Comparison of ENCODE assay signal across 20 cellular contexts in the genomic region with DNA sequence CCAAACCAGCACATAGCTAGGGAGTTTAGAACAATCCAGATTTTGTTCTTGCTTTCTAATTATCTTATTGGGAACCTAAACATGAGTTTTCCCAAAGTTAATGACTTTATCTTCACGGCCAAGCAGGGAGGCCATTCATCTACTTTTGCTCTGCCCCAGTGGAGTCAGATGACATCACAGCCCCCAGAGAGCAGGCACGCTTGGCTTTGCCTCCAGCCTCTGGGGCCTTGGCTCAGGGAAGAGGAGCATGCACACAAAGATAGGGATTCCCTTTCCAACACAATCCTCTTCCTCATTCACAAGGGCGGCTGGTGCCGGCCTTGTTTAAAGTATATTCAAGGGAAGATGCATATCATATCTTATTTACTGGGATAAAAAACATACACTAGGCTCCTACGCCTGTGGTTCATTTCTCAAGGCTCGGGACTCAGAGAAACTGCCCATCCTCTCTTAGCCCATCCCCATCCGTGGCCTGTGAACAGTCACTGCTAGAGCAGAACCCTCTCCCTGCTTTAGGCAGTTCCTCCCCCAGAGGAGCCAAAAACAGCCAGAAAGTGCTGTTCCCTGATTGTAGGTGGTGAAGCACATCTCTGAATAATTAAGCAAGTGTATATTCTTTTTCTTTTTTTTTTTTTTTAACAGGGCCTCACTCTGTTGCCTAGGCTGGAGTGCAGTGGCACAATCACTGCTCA. TPM values are rescaled to one million over a fixed set of nuclear protein-coding genes. Genes with fewer than 3 reads are reported as not detected.
DNase-seq lines count a peak whose midpoint lies in the region; ATAC-seq and TF ChIP-seq lines count a peak whose summit lies in the region.
"Had no signal": no experiment of that assay in that cellular context is flagged by ENCODE, and none has a peak within 500 bp of the region (broad histone marks: within the 10 kb centered on the region; RNA-seq: fewer than 3 reads in every experiment).

No MANE protein-coding gene starts in this region.

- no CpG with 5 or more reads among the region's 7 CpGs for WGBS in trophoblast cell (ENCODE audit: extremely low coverage, insufficient coverage, insufficient read length)

- CTCF ChIA-PET in Calu3 (lab: Charles Lee): interaction anchor here (0.6 kb wide), 1 partner anchor 10 kb away, joined by 3 read pairs; no protein-coding TSS in a partner anchor

- H2AK5ac ChIP-seq in trophoblast cell (ENCODE audit: low read length): no peak overlapping the region

- H2BK5ac ChIP-seq in trophoblast cell (ENCODE audit: low read depth, low read length, poor library complexity): no peak overlapping the region

- H3K27ac ChIP-seq in MM.1S (ENCODE audit: low read length) (peak overlapping the region; percentile 6; the same call in 1 of the 2 replicates), colonic mucosa (peak overlapping the region; percentile 31), left lung (no peak overlapping the region), trophoblast cell (ENCODE audit: low read depth, low read length) (no peak overlapping the region)
- H3K27ac ChIP-seq: C4-2B had no signal

- H3K27ac Mint-ChIP-seq in Calu3 (ENCODE audit: unreplicated experiment) (peak overlapping the region; percentile 56), nephron progenitor cell (peak overlapping the region; percentile 97)

- no peak overlapping the region for H4K8ac ChIP-seq in trophoblast cell (ENCODE audit: low read depth, low read length)

- H3K18ac ChIP-seq in trophoblast cell (ENCODE audit: low read length): no peak overlapping the region

- H4K91ac ChIP-seq in trophoblast cell (ENCODE audit: low read depth, low read length): no peak overlapping the region

- no peaks in the 10 kb centered on the region for H3K36me3 ChIP-seq in MM.1S (replicated peaks; ENCODE audit: insufficient read depth, low read length)
- H3K36me3 ChIP-seq in colonic mucosa: no peaks in the 10 kb centered on the region
- no peaks in the 10 kb centered on the region for H3K36me3 ChIP-seq in left lung
- no peaks in the 10 kb centered on the region for H3K36me3 ChIP-seq in trophoblast cell (ENCODE audit: control insufficient read depth in 1 of 2, insufficient read depth in 2 of 2, low read length in 2 of 2)
- H3K36me3 ChIP-seq: MG63 had no signal

- H3K4me3 ChIP-seq in MM.1S (ENCODE audit: low read length) (peak overlapping the region; percentile 8; the same call in 1 of the 2 replicates), colonic mucosa (no peak overlapping the region), left lung (no peak overlapping the region), trophoblast cell (ENCODE audit: low read depth, low read length) (no peak overlapping the region)
- H3K4me3 ChIP-seq: MG63 had no signal

- H2AFZ ChIP-seq in MM.1S (ENCODE audit: low read length) (0 out of 2 replicates have a peak overlapping the region, but pooled peaks have one; percentile 9), trophoblast cell (ENCODE audit: insufficient read depth, low read length, poor library complexity) (no peak overlapping the region)

- TF ChIP-seq CTCF in Calu3 (IDR thresholded peaks at IDR 0.05; ENCODE audit: unreplicated experiment) (no peak), MM.1S (IDR thresholded peaks at IDR 0.05; ENCODE audit: low read length) (no peak), colonic mucosa (IDR thresholded peaks at IDR 0.05) (no peak), nephron progenitor cell (IDR thresholded peaks at IDR 0.05) (no peak), left lung (IDR thresholded peaks at IDR 0.05) (no peak)

- H3K4me1 ChIP-seq in MM.1S (ENCODE audit: low read length) (peaks cover 14% of the 10 kb centered on the region), colonic mucosa (no peaks in the 10 kb centered on the region), left lung (peaks cover 0 to 3% of the 10 kb centered on the region in 2 donors), trophoblast cell (ENCODE audit: control insufficient read depth in 1 of 2, insufficient read depth in 2 of 2, low read length in 2 of 2) (no peaks in the 10 kb centered on the region)

- no peaks in the 10 kb centered on the region for H3K27me3 Mint-ChIP-seq in Calu3 (ENCODE audit: unreplicated experiment)
- no peaks in the 10 kb centered on the region for H3K27me3 Mint-ChIP-seq in nephron progenitor cell (ENCODE audit: low read depth, poor library complexity)

- peak overlapping the region; percentile 9 for H3K4me3 Mint-ChIP-seq in Calu3 (ENCODE audit: low read depth, unreplicated experiment)
- no peak overlapping the region for H3K4me3 Mint-ChIP-seq in nephron progenitor cell

- H3K36me3 Mint-ChIP-seq in Calu3 (ENCODE audit: insufficient read depth, unreplicated experiment): peaks cover 10% of the 10 kb centered on the region
- H3K36me3 Mint-ChIP-seq in nephron progenitor cell (ENCODE audit: low read depth): peaks cover 23% of the 10 kb centered on the region

- H3K9me3 ChIP-seq in MM.1S (replicated peaks; ENCODE audit: insufficient read depth, low read length) (no peaks in the 10 kb centered on the region), colonic mucosa (no peaks in the 10 kb centered on the region), left lung (peaks cover 0 to 6% of the 10 kb centered on the region in 2 donors), trophoblast cell (ENCODE audit: insufficient read depth, low read depth, low read length) (no peaks in the 10 kb centered on the region)
- H3K9me3 ChIP-seq: SK-N-SH had no signal

- no peak overlapping the region for H4K12ac ChIP-seq in trophoblast cell (ENCODE audit: low read depth, low read length)

- BruUV-seq in Calu3 (replicated peaks; lab: Mats Ljungman, UMichigan): no TSS peak

- peaks cover 88% of the 10 kb centered on the region for H3K4me1 Mint-ChIP-seq in Calu3 (ENCODE audit: low read depth, unreplicated experiment)
- peaks cover 82% of the 10 kb centered on the region for H3K4me1 Mint-ChIP-seq in nephron progenitor cell

- H3K9ac ChIP-seq in MM.1S (ENCODE audit: low read length) (no peak overlapping the region), colonic mucosa (ENCODE audit: low read depth in 2 of 2, low read length in 2 of 2) (no peak overlapping the region), trophoblast cell (ENCODE audit: low read length) (no peak overlapping the region)
- H3K9ac ChIP-seq: SK-N-SH had no signal

- H3K79me1 ChIP-seq in trophoblast cell (ENCODE audit: low read length): no peaks in the 10 kb centered on the region

- no peaks in the 10 kb centered on the region for H4K20me1 ChIP-seq in MM.1S (ENCODE audit: insufficient read depth, low read length)

- H3K4ac ChIP-seq in trophoblast cell (ENCODE audit: low read depth, low read length): no peak overlapping the region

- H3K14ac ChIP-seq in trophoblast cell (ENCODE audit: low read length): no peak overlapping the region

- intact Hi-C loops in Calu3 (cut with micrococcal nuclease; ENCODE audit: unreplicated experiment): no loop called here
- intact Hi-C loops in colonic mucosa (cut with DNase I): no loop called here
- intact Hi-C loops in left lung (cut with DNase I): no loop called here

- peaks cover 7% of the 10 kb centered on the region for H3K9me3 Mint-ChIP-seq in Calu3 (ENCODE audit: low read depth, unreplicated experiment)
- H3K9me3 Mint-ChIP-seq in nephron progenitor cell: peaks cover 16% of the 10 kb centered on the region

- H3K27me3 ChIP-seq in MM.1S (replicated peaks; ENCODE audit: insufficient read depth, low read length): no peaks in the 10 kb centered on the region
- no peaks in the 10 kb centered on the region for H3K27me3 ChIP-seq in colonic mucosa
- no peaks in the 10 kb centered on the region for H3K27me3 ChIP-seq in left lung
- H3K27me3 ChIP-seq in trophoblast cell (ENCODE audit: insufficient read depth, low read length): no peaks in the 10 kb centered on the region
- H3K27me3 ChIP-seq: MG63 had no signal

- DNase-seq in Calu3 (no peak), MM.1S (no peak), colonic mucosa (no peak), nephron progenitor cell (peak; percentile 36), left lung (no peak), trophoblast cell (no peak)
- DNase-seq: COR-L47, DMS53, IMR-90, Karpas-422, MG63, NCI-H1105 treated with DMSO at 0.1 percent for 48 hours, NCI-H187, NCI-H510A, NCI-H774, SHP77, SK-N-SH had no signal

- no peaks in the 10 kb centered on the region for H3K9me2 ChIP-seq in MM.1S (replicated peaks; ENCODE audit: insufficient read depth, low read length)
- H3K9me2 ChIP-seq: SK-N-SH had no signal

- no peak overlapping the region for H2BK120ac ChIP-seq in trophoblast cell (ENCODE audit: insufficient read depth, low read length, poor library complexity)

- no peak overlapping the region for H2BK12ac ChIP-seq in trophoblast cell (ENCODE audit: low read length)

- H3F3A ChIP-seq in MM.1S (ENCODE audit: insufficient read depth, low read length): no peaks in the 10 kb centered on the region

- H3K79me2 ChIP-seq in MM.1S (ENCODE audit: low read length) (peaks cover 56% of the 10 kb centered on the region), trophoblast cell (ENCODE audit: control insufficient read depth, insufficient read depth, low read length, poor library complexity) (no peaks in the 10 kb centered on the region)

- no peak overlapping the region for H3K23ac ChIP-seq in trophoblast cell (ENCODE audit: low read length)

- H3K4me2 ChIP-seq in MM.1S (ENCODE audit: low read depth, low read length): peak overlapping the region; percentile 57
- no peak overlapping the region for H3K4me2 ChIP-seq in trophoblast cell (ENCODE audit: low read length)
- H3K4me2 ChIP-seq: SK-N-SH had no signal

- ATAC-seq in left lung: no peak
- ATAC-seq in HG02885 (IDR thresholded peaks at IDR 0.05; ENCODE audit: poor library complexity, unreplicated experiment): no peak
- ATAC-seq: Panc1 had no signal

RNA-seq across cellular contexts. Expression of gene TGFA, which starts 21.2 kb away (rescaled TPM):
- total RNA-seq in Calu3 (2022) (80.0 and 104 TPM in 2 replicates), colonic mucosa (10 to 100 TPM; 21.4 to 25.8 TPM), left lung (10 to 100 TPM; 12.1 to 15.6 TPM)
- 0.04 and 0.10 TPM in 2 replicates for polyA plus RNA-seq in trophoblast cell (2013)
- total RNA-seq: IMR-90 had no signal
- polyA plus RNA-seq: IMR-90, SK-N-SH had no signal

Comparison
In these comparisons a context has a peak if more than half of its experiments do, and no peak if none do; other contexts are left out.
1. H3K27ac ChIP-seq: peak in MM.1S (single experiment) and colonic mucosa (single experiment); none in left lung (0 of 2) and trophoblast cell (single experiment).